In the genomic region with DNA sequence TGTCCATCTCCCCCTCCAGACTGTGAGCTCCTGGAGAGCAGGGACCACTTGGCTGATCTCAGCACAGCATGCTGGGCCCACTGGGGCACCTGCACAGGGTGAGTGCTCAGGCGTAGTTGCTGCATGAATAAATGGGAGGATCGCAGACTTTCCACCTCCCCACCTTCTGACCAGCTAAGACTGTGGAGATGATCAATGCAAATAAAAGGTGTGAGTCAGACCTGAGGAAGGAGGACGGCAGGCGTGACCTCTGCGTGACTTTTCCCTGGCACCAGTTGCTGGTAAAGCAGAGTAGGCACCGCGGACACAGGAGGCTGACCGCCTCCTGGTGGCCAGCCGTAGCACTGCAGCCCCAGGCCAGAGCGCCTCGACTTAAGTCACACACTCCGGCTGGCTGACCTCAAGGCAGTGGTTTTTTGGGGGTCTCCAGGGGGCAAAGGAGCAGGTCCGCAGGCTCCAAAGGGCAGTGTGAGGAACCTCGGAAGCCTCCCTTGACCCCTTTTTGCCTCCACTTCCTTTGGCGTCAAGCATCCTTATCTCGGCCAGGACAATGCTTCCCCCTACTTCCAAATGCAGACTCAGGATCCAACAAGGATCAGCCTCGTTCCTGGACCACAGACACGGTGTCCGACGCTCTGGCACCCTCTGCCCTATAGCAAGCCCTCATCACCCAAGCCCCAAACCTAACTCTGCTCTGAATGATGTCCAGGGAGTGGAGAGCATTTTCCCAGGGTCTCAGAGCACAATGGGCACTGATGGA, we compare ENCODE assay signal across 1 cellular context.
TF ChIP-seq lines count a peak whose summit lies in the region.

No MANE protein-coding gene starts in this region.

TF ChIP-seq in GM12878, 131 proteins besides CTCF, POLR2A, EP300 and RAD21 (continued from another document):
- TF ChIP-seq SUZ12 (IDR thresholded peaks at IDR 0.05; ENCODE audit: unreplicated experiment) (no peak), RB1 (IDR thresholded peaks at IDR 0.05; ENCODE audit: borderline replicate concordance) (0 out of 2 replicates have a peak, but pooled peaks have one; percentile 64), SMC3 (IDR thresholded peaks at IDR 0.05; ENCODE audit: borderline replicate concordance, low read length) (peak; percentile 85), CBFB (IDR thresholded peaks at IDR 0.05; ENCODE audit: low read depth) (no peak), MTA3 (IDR thresholded peaks at IDR 0.05; ENCODE audit: borderline replicate concordance, low read length) (no peak), HDAC6 (IDR thresholded peaks at IDR 0.05; ENCODE audit: unreplicated experiment) (no peak), NR2F1 (conservative IDR thresholded peaks at IDR 0.05) (peak; percentile 77), ETV6 (conservative IDR thresholded peaks at IDR 0.05 in 1 of 2, IDR thresholded peaks at IDR 0.05 in 1 of 2; ENCODE audit: borderline replicate concordance in 1 of 2, low read depth in 1 of 2) (no peak), BHLHE40 (IDR thresholded peaks at IDR 0.05; ENCODE audit: borderline replicate concordance in 1 of 2, low read depth in 2 of 2, low read length in 1 of 2) (peak in 1 of 2 experiments; percentile 33; a peak in 1 of 4 replicates), E2F8 (IDR thresholded peaks at IDR 0.05; ENCODE audit: low read depth, partially characterized antibody) (no peak), IKZF1 (conservative IDR thresholded peaks at IDR 0.05) (peak; percentile 60), EED (IDR thresholded peaks at IDR 0.05; ENCODE audit: low read depth) (0 out of 2 replicates have a peak, but pooled peaks have one; percentile 41)
